22 cellular contexts compared by ENCODE assay signal in the genomic region with DNA sequence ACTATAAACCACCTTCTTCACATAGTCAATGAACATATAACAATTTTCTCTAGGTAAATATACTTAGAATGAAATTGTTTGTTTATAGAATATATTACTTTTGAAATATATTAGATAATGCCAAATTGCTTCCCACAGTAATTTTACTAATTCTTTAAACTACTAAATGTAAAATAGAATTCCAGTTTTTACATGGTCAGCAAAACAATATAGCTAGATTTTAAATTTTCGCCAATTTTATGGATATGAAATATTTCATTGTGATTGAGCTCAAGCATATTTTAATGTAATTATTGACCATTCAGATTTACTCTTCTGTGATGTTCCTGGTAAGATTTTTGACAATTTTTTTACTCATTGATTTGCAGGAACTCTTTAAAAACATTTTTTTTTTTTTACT.
"Had no signal": no experiment of that assay in that cellular context is flagged by ENCODE, and none has a peak within 500 bp of the region (broad histone marks: within the 10 kb centered on the region; RNA-seq: fewer than 3 reads in every experiment).

No MANE protein-coding gene starts in this region.

- H3K36me3 ChIP-seq: esophagus muscularis mucosa, gastrocnemius medialis, heart right ventricle, left lung, lower lobe of right lung had no signal

- H3K27me3 ChIP-seq: dorsolateral prefrontal cortex, esophagus muscularis mucosa, foreskin keratinocyte, gastrocnemius medialis, heart right ventricle, left lung had no signal

- H3K4me1 ChIP-seq: esophagus muscularis mucosa, foreskin keratinocyte, gastrocnemius medialis, heart right ventricle, left lung, lower lobe of right lung had no signal

- H3K4me3 ChIP-seq: coronary artery, dorsolateral prefrontal cortex, esophagus muscularis mucosa, gastrocnemius medialis, heart right ventricle, left lung, lower lobe of right lung had no signal

- H3K9me3 ChIP-seq: esophagus muscularis mucosa, gastrocnemius medialis, heart right ventricle, lower lobe of right lung had no signal

- ATAC-seq: foreskin keratinocyte, gastrocnemius medialis, heart right ventricle, left cardiac atrium, left lung, left ventricle myocardium superior, lower lobe of right lung had no signal

- DNase-seq: dermis blood vessel endothelial cell; dorsolateral prefrontal cortex; effector CD4-positive, alpha-beta T cell; effector memory CD4-positive, alpha-beta T cell; foreskin keratinocyte; gastrocnemius medialis; glutamatergic neuron; head of caudate nucleus; heart right ventricle; hippocampal formation; left cardiac atrium; left lung; left ventricle myocardium superior; lower lobe of right lung; mesenchymal stem cell; midbrain had no signal

- FAIRE-seq: colon, endothelial cell of umbilical vein, islet of Langerhans, keratinocyte had no signal

- H3K27ac ChIP-seq: coronary artery, dorsolateral prefrontal cortex, esophagus muscularis mucosa, foreskin keratinocyte, gastrocnemius medialis, heart right ventricle, left lung, lower lobe of right lung had no signal
